9 cellular contexts compared by ENCODE assay signal in genomic region chr16:1826691-1827573, GRCh38. TPM values are rescaled to one million over a fixed set of nuclear protein-coding genes. Genes with fewer than 3 reads are reported as not detected.
DNase-seq lines count a peak whose midpoint lies in the region; ATAC-seq, FAIRE-seq and TF ChIP-seq lines count a peak whose summit lies in the region.
"Had no signal": no experiment of that assay in that cellular context is flagged by ENCODE, and none has a peak within 500 bp of the region (broad histone marks: within the 10 kb centered on the region; RNA-seq: fewer than 3 reads in every experiment).

TSS of gene FAHD1 (plus strand) at chr16:1827206. CDS start at chr16:1827239, 33 bp downstream.
TSS of gene HAGH (minus strand) at chr16:1826825. CDS start at chr16:1826787, 38 bp downstream.

- H3K9ac ChIP-seq in kidney (ENCODE audit: low read length in 2 of 2), result peak within 1 kb of the TSS; percentile 56 to 97

- DNase-seq in AML-193 (lab: John Stamatoyannopoulos, UW), result peak; percentile 66 to 82
- DNase-seq in NCI-H460 (ENCODE audit: extremely low read depth, low read depth), result peak; percentile 92
- peak; percentile 94 for DNase-seq in activated CD4-positive, CD25-positive, alpha-beta regulatory T cell treated with anti-CD3 and anti-CD28 coated beads, Interleukin-2, amount 50 U/mL, for 72 hours
- peak; percentile 90 for DNase-seq in cerebellar cortex (ENCODE audit: low spot score)
- peak; percentile 98 for DNase-seq in kidney
- DNase-seq in stimulated activated CD4-positive, alpha-beta T cell treated with anti-CD3 and anti-CD28 coated beads, Interleukin-15, amount 100 ng/mL, for 1 hour (ENCODE audit: low read depth in 1 of 2, low spot score in 1 of 2), result peak; percentile 81 to 88

- no peaks in the 10 kb centered on the region for H3K9me3 ChIP-seq in kidney (ENCODE audit: control insufficient read depth in 1 of 2, low read length in 2 of 2)

- ATAC-seq in HG03432 (IDR thresholded peaks at IDR 0.05; ENCODE audit: unreplicated experiment), result peak; percentile 80

- intact Hi-C loops in kidney (cut with DNase I), result no loop called here

- peak; percentile 76 for TF ChIP-seq POLR2A in GM19193 (IDR thresholded peaks at IDR 0.05; ENCODE audit: extremely low read depth, insufficient read depth, insufficient read length)

- H3K36me3 ChIP-seq in kidney (ENCODE audit: control insufficient read depth in 1 of 2, insufficient read depth in 2 of 2, low read length in 2 of 2), result peaks cover 6 to 10% of the 10 kb centered on the region in 2 donors

- H3K4me1 ChIP-seq in kidney (ENCODE audit: control insufficient read depth in 1 of 2, insufficient read depth in 1 of 2, low read depth in 1 of 2, low read length in 2 of 2), result peaks cover 3 to 19% of the 10 kb centered on the region in 2 donors

- peak within 1 kb of the TSS; percentile 84 to 91 for H3K27ac ChIP-seq in kidney (ENCODE audit: low read depth in 2 of 2, low read length in 2 of 2)

- no peak for TF ChIP-seq CTCF in kidney (IDR thresholded peaks at IDR 0.05; ENCODE audit: borderline replicate concordance, extremely low read depth, insufficient read depth)

- FAIRE-seq in kidney (lab: Jason Lieb, UNC), result no peak
- FAIRE-seq: colon had no signal

- H3K4me3 ChIP-seq in kidney (ENCODE audit: low read length in 2 of 2), result peak within 1 kb of the TSS; percentile 88 to 100

RNA-seq across cellular contexts. Expression of gene FAHD1, which starts in this region (rescaled TPM):
- total RNA-seq in NCI-H460 (2014; rRNA removed; shearing (Covaris generic)), result 29.2 and 33.0 TPM in 2 replicates
- 35.3 and 57.2 TPM in 2 replicates for polyA plus RNA-seq in NCI-H460 (2014; cell fraction: nucleus; rRNA removed)
- 36.4 TPM for total RNA-seq in kidney
- 108 TPM for polyA plus RNA-seq in kidney (ENCODE audit: insufficient read depth, low read depth, low replicate concordance)

RNA-seq across cellular contexts. Expression of gene HAGH, which starts in this region (rescaled TPM):
- total RNA-seq in NCI-H460 (2014; rRNA removed; shearing (Covaris generic)), result 63.2 and 73.9 TPM in 2 replicates
- polyA plus RNA-seq in NCI-H460 (2014; cell fraction: nucleus; rRNA removed), result 88.8 and 144 TPM in 2 replicates
- 48.1 TPM for total RNA-seq in kidney
- 258 TPM for polyA plus RNA-seq in kidney (ENCODE audit: insufficient read depth, low read depth, low replicate concordance)

Comparison
In these comparisons a context has a peak if more than half of its experiments do, and no peak if none do; other contexts are left out.
1. Peak in every context shown above with its lines: DNase-seq, ATAC-seq, H3K4me3 ChIP-seq and H3K27ac ChIP-seq.